In the genomic region with DNA sequence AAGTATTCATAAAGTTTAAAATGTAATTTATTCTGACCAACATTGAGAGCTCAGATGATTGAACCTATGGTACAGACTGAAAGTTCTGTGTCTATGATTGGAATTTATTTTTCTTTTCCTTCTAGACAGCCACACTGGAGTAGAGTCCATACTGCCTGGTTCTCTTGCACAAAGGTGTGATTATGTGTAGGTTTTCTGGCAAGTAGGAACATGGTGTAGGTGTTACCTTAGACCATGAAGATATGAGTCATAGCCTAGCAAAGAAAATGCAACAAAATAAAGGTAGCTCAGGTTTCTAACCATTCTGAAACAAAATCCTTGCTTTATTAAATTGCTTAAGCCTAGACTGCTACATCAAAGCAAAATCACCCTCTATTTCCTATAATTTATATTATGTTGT, we compare ENCODE assay signal across 27 cellular contexts.
"Had no signal": no experiment of that assay in that cellular context is flagged by ENCODE, and none has a peak within 500 bp of the region (broad histone marks: within the 10 kb centered on the region; RNA-seq: fewer than 3 reads in every experiment).

No MANE protein-coding gene starts in this region.

- H3K4me2 ChIP-seq: SK-N-SH had no signal

- H3K9ac ChIP-seq: SK-N-SH had no signal

- H3K36me3 ChIP-seq: MG63, SJSA1 had no signal

- H3K4me1 ChIP-seq: body of pancreas, SJSA1 had no signal

- H3K4me3 ChIP-seq: body of pancreas, MG63, SJSA1 had no signal

- H3K27me3 ChIP-seq: body of pancreas, MG63, SJSA1 had no signal

- ATAC-seq: activated CD8-positive, alpha-beta T cell treated with anti-CD3 and anti-CD28 coated beads for 36 hours; activated T-cell treated with anti-CD3 and anti-CD28 coated beads, Interleukin-2, amount 50 U/mL, for 72 hours; activated T-helper 17 cell treated with anti-CD3 and anti-CD28 coated beads, Interleukin-2, amount 50 U/mL, for 72 hours; body of pancreas had no signal

- DNase-seq: activated CD4-positive, alpha-beta T cell treated with anti-CD3 and anti-CD28 coated beads, Interleukin-2, amount 10 ng/mL, durations not matched to agents 24 days and 14 days; activated CD4-positive, alpha-beta T cell treated with anti-CD3 and anti-CD28 coated beads, Interleukin-2, amount 50 U/mL, for 4 hours; activated CD8-positive, alpha-beta T cell treated with anti-CD3 and anti-CD28 coated beads for 36 hours; activated effector memory CD4-positive, alpha-beta T cell treated with anti-CD3 and anti-CD28 coated beads, Interleukin-2, amount 50 U/mL, for 16 hours; activated naive CD4-positive, alpha-beta T cell; activated naive CD8-positive, alpha-beta T cell treated with anti-CD3 and anti-CD28 coated beads, Interleukin-2, amount 10 ng/mL, durations not matched to agents 7 days and 5 days; activated T-cell treated with anti-CD3 and anti-CD28 coated beads, Interleukin-2, amount 50 U/mL, for 1 hour; activated T-cell treated with anti-CD3 and anti-CD28 coated beads, Interleukin-2, amount 50 U/mL, for 72 hours; amygdala; body of pancreas; Karpas-422; KBM-7; MG63; NCI-H1048; NCI-H1105 treated with DMSO at 0.1 percent for 48 hours; NCI-H1436; NCI-H1694; NCI-H1930; NCI-H2081 treated with DMSO at 0.1 percent for 48 hours; NCI-H226; NCI-H446 treated with DMSO at 0.1 percent for 48 hours; NCI-H524 treated with DMSO at 0.1 percent for 48 hours; NCI-H748 treated with DMSO at 0.1 percent for 48 hours; SHP77 treated with DMSO at 0.1 percent for 48 hours; SK-N-SH had no signal

- H3K27ac ChIP-seq: body of pancreas, SJSA1 had no signal

- H3K9me3 ChIP-seq: body of pancreas, MG63, SK-N-SH had no signal
